19 cellular contexts compared by ENCODE assay signal in genomic region chr13:51758691-51759090, GRCh38. TPM values are rescaled to one million over a fixed set of nuclear protein-coding genes. Genes with fewer than 3 reads are reported as not detected.
DNase-seq lines count a peak whose midpoint lies in the region; ATAC-seq and TF ChIP-seq lines count a peak whose summit lies in the region.
"Had no signal": no experiment of that assay in that cellular context is flagged by ENCODE, and none has a peak within 500 bp of the region (broad histone marks: within the 10 kb centered on the region; RNA-seq: fewer than 3 reads in every experiment).

No MANE protein-coding gene starts in this region.

- no peaks in the 10 kb centered on the region for H3K9me3 Mint-ChIP-seq in HFFc6
- H3K9me3 Mint-ChIP-seq: CD4-positive, CD25-positive, alpha-beta regulatory T cell; CD8-positive, alpha-beta T cell had no signal

- no peak overlapping the region for H2AFZ ChIP-seq in osteoblast (ENCODE audit: low read length)
- H2AFZ ChIP-seq: GM23248 had no signal

- peak overlapping the region; percentile 50 for H3K4me3 Mint-ChIP-seq in HFFc6
- H3K4me3 Mint-ChIP-seq: B cell; CD4-positive, CD25-positive, alpha-beta regulatory T cell; CD8-positive, alpha-beta T cell had no signal

- H3K36me3 Mint-ChIP-seq in HFFc6 (ENCODE audit: low read depth), result peaks cover 44% of the 10 kb centered on the region

- no peaks in the 10 kb centered on the region for H3K9me3 ChIP-seq in osteoblast (ENCODE audit: low read depth, low read length)
- H3K9me3 ChIP-seq: BLaER1, Caco-2 had no signal

- no peak overlapping the region for H3K27ac ChIP-seq in osteoblast (ENCODE audit: low read depth, low read length)
- H3K27ac ChIP-seq: BLaER1, C4-2B, GM23248 had no signal

- no peak overlapping the region for H3K4me2 ChIP-seq in osteoblast (ENCODE audit: insufficient read depth, low read length)
- H3K4me2 ChIP-seq: BLaER1 had no signal

- no peaks in the 10 kb centered on the region for H3K4me1 ChIP-seq in osteoblast (ENCODE audit: insufficient read depth, low read length)
- H3K4me1 ChIP-seq: BLaER1, Caco-2 had no signal

- peak overlapping the region; percentile 83 for H3K27ac Mint-ChIP-seq in HFFc6
- H3K27ac Mint-ChIP-seq: B cell; CD4-positive, CD25-positive, alpha-beta regulatory T cell had no signal

- H3K27me3 Mint-ChIP-seq in HFFc6 (ENCODE audit: insufficient read depth), result peaks cover 1% of the 10 kb centered on the region; the same call in 1 of the 2 replicates
- H3K27me3 Mint-ChIP-seq: B cell; CD4-positive, CD25-positive, alpha-beta regulatory T cell had no signal

- H3K27me3 ChIP-seq in osteoblast (ENCODE audit: insufficient read depth, low read length), result no peaks in the 10 kb centered on the region
- H3K27me3 ChIP-seq: BLaER1 had no signal

- H3K4me1 Mint-ChIP-seq in HFFc6 (ENCODE audit: low read depth), result peaks cover 62% of the 10 kb centered on the region

- TF ChIP-seq CTCF in HFFc6 (IDR thresholded peaks at IDR 0.05), result no peak
- TF ChIP-seq CTCF in fibroblast of villous mesenchyme (IDR thresholded peaks at IDR 0.05; ENCODE audit: insufficient read depth, low read depth, low read length), result no peak
- no peak for TF ChIP-seq CTCF in osteoblast (IDR thresholded peaks at IDR 0.05; ENCODE audit: extremely low read depth, low read depth, low read length)

- peaks cover 65% of the 10 kb centered on the region for H3K36me3 ChIP-seq in osteoblast (ENCODE audit: insufficient read depth, low read length)

- DNase-seq in ELR (ENCODE audit: low read depth) (peak; percentile 50), HFFc6 (peak; percentile 20), fibroblast of villous mesenchyme (ENCODE audit: low read depth) (peak; percentile 28), osteoblast (ENCODE audit: insufficient read length, low spot score, missing footprints) (peak; percentile 44), AML-193 (lab: John Stamatoyannopoulos, UW) (no peak)
- no peak for DNase-seq in activated CD4-positive, alpha-beta T cell treated with anti-CD3 and anti-CD28 coated beads for 1 hour
- DNase-seq: Caco-2; CD4-positive, CD25-positive, alpha-beta regulatory T cell; CD8-positive, alpha-beta T cell; DMS153; DMS79; H7 had no signal

- ATAC-seq in HG03280 (IDR thresholded peaks at IDR 0.05; ENCODE audit: unreplicated experiment) (no peak), GM18907 (IDR thresholded peaks at IDR 0.05; ENCODE audit: unreplicated experiment) (no peak)
- ATAC-seq: CD8-positive, alpha-beta T cell; HCT116 had no signal

- H4K20me1 ChIP-seq in osteoblast (ENCODE audit: insufficient read depth, low read length), result no peaks in the 10 kb centered on the region
- H4K20me1 ChIP-seq: BLaER1 had no signal

- no peaks in the 10 kb centered on the region for H3K79me2 ChIP-seq in osteoblast (ENCODE audit: insufficient read depth, low read length)

- H3K4me3 ChIP-seq in fibroblast of villous mesenchyme (ENCODE audit: low read depth, low read length) (no peak overlapping the region), osteoblast (ENCODE audit: insufficient read depth, low read length) (no peak overlapping the region)
- H3K4me3 ChIP-seq: BLaER1, GM23248 had no signal

RNA-seq across cellular contexts. Expression of gene DHRS12, which starts 45.3 kb away (rescaled TPM):
- total RNA-seq in HFFc6 (2021; fragmentation: NEBNext Ultra II Directional; extraction: Animal tissue kit (Norgen Biotek cat#: 25700)), result 1 to 10 TPM; 1.9 to 2.7 (median 2.4) TPM
- total RNA-seq in fibroblast of villous mesenchyme (4.3 and 4.5 TPM in 2 replicates), osteoblast (3.3 and 3.8 TPM in 2 replicates)

Comparison
In these comparisons a context has a peak if more than half of its experiments do, and no peak if none do; other contexts are left out.
1. DNase-seq: peak in ELR (single experiment), HFFc6 (single experiment), fibroblast of villous mesenchyme (single experiment) and osteoblast (single experiment); none in AML-193 (0 of 2) and activated CD4-positive, alpha-beta T cell treated with anti-CD3 and anti-CD28 coated beads for 1 hour (single experiment).